In genomic region chr21:42878993-42879787, GRCh38 we compare ENCODE assay signal across 8 cellular contexts. TPM values are rescaled to one million over a fixed set of nuclear protein-coding genes. Genes with fewer than 3 reads are reported as not detected.
A peak's percentile ranks its signal among the peaks of the same experiment; 100 is the strongest.
DNase-seq lines count a peak whose midpoint lies in the region; ATAC-seq and TF ChIP-seq lines count a peak whose summit lies in the region.

Gene WDR4 (minus strand): TSS chr21:42879539. CDS start chr21:42879495, 44 bp downstream.

- no peaks in the 10 kb centered on the region for H3K27me3 Mint-ChIP-seq in activated naive CD8-positive, alpha-beta T cell

- intact Hi-C loops in testis (cut with DNase I; ENCODE audit: low total_unique reads): no loop called here

- TF ChIP-seq CTCF in GM12864 (IDR thresholded peaks at IDR 0.05; ENCODE audit: low read depth, low read length, missing control alignments): no peak
- TF ChIP-seq CTCF in omental fat pad (IDR thresholded peaks at IDR 0.05): no peak
- peak in 1 of 3 experiments; percentile 24 for TF ChIP-seq CTCF in testis (IDR thresholded peaks at IDR 0.05)

- WGBS in testis, 2 donors: 0% methylated on average over 16 to 73 of the region's 80 CpGs

- no peaks in the 10 kb centered on the region for H3K9me3 Mint-ChIP-seq in activated naive CD8-positive, alpha-beta T cell (ENCODE audit: low read depth)

- H3K36me3 Mint-ChIP-seq in activated naive CD8-positive, alpha-beta T cell: peaks cover 7% of the 10 kb centered on the region

- ATAC-seq in HG02678 (IDR thresholded peaks at IDR 0.05; ENCODE audit: unreplicated experiment) (peak; percentile 91), omental fat pad (ENCODE audit: low FRiP score) (peak; percentile 99)

- no peaks in the 10 kb centered on the region for H3K9me3 ChIP-seq in testis

- DNase-seq in GM12864 (ENCODE audit: low read depth): peak; percentile 93
- DNase-seq in NCI-H1105 treated with DMSO at 0.1 percent for 48 hours (lab: John Stamatoyannopoulos, UW): peak; percentile 94
- peak; percentile 92 for DNase-seq in SKM-1 treated with dmso at 0.1 percent for 144 hours (lab: John Stamatoyannopoulos, UW; ENCODE audit: unreplicated experiment)
- peak; percentile 98 for DNase-seq in glomerular visceral epithelial cell (ENCODE audit: extremely low spot score)
- DNase-seq in omental fat pad (ENCODE audit: low spot score): peak; percentile 91
- peak; percentile 96 for DNase-seq in testis

- H3K27ac Mint-ChIP-seq in activated naive CD8-positive, alpha-beta T cell: peak within 1 kb of the TSS; percentile 96

- no peaks in the 10 kb centered on the region for H3K36me3 ChIP-seq in testis (ENCODE audit: low read depth, missing control alignments)

- peaks cover 32% of the 10 kb centered on the region for H3K4me1 Mint-ChIP-seq in activated naive CD8-positive, alpha-beta T cell (ENCODE audit: low read depth)

- no peak for TF ChIP-seq POLR2A in testis (IDR thresholded peaks at IDR 0.05)

- no peaks in the 10 kb centered on the region for H3K27me3 ChIP-seq in testis

- H3K4me3 ChIP-seq in GM12864 (ENCODE audit: low read depth, low read length) (peak within 1 kb of the TSS; percentile 79), testis (peak within 1 kb of the TSS; percentile 89 to 99)

- peak within 1 kb of the TSS; percentile 97 for H3K4me3 Mint-ChIP-seq in activated naive CD8-positive, alpha-beta T cell

- H3K4me1 ChIP-seq in testis: peaks cover 10% of the 10 kb centered on the region

- H3K27ac ChIP-seq in testis: peak within 1 kb of the TSS; percentile 32 to 80

RNA-seq across cellular contexts. Expression of gene WDR4, which starts in this region (rescaled TPM):
- total RNA-seq in omental fat pad (10 to 100 TPM in 2 of 4 donors, 1 to 10 TPM in 2; 8.5 to 28.3 (median 13.6) TPM), testis (10 to 100 TPM; 24.8 to 24.9 TPM)
- 14.2 TPM for polyA plus RNA-seq in testis (ENCODE audit: insufficient read depth, low read depth, low replicate concordance)

Comparison
In these comparisons a context has a peak if more than half of its experiments do, and no peak if none do; other contexts are left out.
1. Peak in every context shown above with its lines: DNase-seq, ATAC-seq, H3K4me3 ChIP-seq and H3K27ac ChIP-seq.